7 cellular contexts compared by ENCODE assay signal in the genomic region with DNA sequence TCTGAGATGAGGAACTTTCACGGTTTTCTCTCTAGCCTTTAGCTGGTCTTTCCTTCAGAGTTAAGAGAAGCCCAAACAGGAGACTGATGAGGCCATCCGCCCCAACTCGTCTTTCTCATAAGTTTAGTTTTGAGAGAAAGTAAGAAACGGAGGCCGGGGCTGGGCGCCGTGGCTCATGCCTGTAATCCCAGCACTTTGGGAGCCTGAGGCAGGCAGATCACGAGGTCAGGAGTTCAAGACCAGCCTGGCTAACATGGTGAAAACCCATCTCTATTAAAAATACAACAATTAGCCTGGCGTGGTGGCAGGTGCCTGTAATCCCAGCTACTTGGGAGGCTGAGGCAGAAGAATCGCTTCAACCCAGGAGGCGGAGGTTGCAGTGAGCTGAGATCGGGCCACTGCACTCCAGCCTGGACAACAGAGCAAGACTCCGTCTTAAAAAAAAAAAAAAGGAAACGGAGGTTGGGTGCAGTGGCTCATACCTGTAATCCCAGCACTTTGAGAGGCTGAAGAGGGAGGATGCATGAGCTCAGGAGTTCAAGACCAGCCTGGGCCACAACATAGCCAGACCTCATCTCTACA. TPM values are rescaled to one million over a fixed set of nuclear protein-coding genes. Genes with fewer than 3 reads are reported as not detected.
DNase-seq lines count a peak whose midpoint lies in the region; ATAC-seq and TF ChIP-seq lines count a peak whose summit lies in the region.
"Not testable (repeated sequence)": the region's sequence is repeated elsewhere in the genome, so short reads cannot be mapped to it uniquely, and the experiment has no call there.

No MANE protein-coding gene starts in this region.

- peak overlapping the region; percentile 95 for H3K27ac Mint-ChIP-seq in activated T-cell treated with anti-CD3 and anti-CD28 coated beads, Interleukin-2, amount 50 U/mL, for 72 hours
- H3K27ac Mint-ChIP-seq in natural killer cell treated with Interleukin-12 subunit alpha and Interleukin-12 subunit beta and Interleukin-15 and Interleukin-18, amount 100 ng/mL, for 72 hours, result peak overlapping the region; percentile 97 to 98

- H3K9me3 ChIP-seq in SU-DHL-6 (ENCODE audit: insufficient read depth, low read length); colonic mucosa; iPS-15b (ENCODE audit: control insufficient read depth, insufficient read depth, low read length); stomach: not testable (repeated sequence)

- H3K27ac ChIP-seq in SU-DHL-6 (ENCODE audit: low read depth, low read length) (peak overlapping the region; percentile 87), colonic mucosa (peak overlapping the region; percentile 73), stomach (peak overlapping the region in 4 of 5 donors; percentile 74 to 92 (median 86))

- TF ChIP-seq CTCF in SU-DHL-6 (IDR thresholded peaks at IDR 0.05; ENCODE audit: insufficient read depth, low read length, poor library complexity, severe bottlenecking); colonic mucosa (IDR thresholded peaks at IDR 0.05); stomach (IDR thresholded peaks at IDR 0.05): not testable (repeated sequence)

- peaks cover 93% of the 10 kb centered on the region for H3K4me1 Mint-ChIP-seq in activated T-cell treated with anti-CD3 and anti-CD28 coated beads, Interleukin-2, amount 50 U/mL, for 72 hours (ENCODE audit: low read depth)
- H3K4me1 Mint-ChIP-seq in natural killer cell treated with Interleukin-12 subunit alpha and Interleukin-12 subunit beta and Interleukin-15 and Interleukin-18, amount 100 ng/mL, for 72 hours (ENCODE audit: low read depth in 2 of 2), result peaks cover 75 to 81% of the 10 kb centered on the region in 2 donors

- not testable (repeated sequence) for H3K27me3 ChIP-seq in SU-DHL-6 (ENCODE audit: low read length); colonic mucosa; iPS-15b (ENCODE audit: control insufficient read depth, insufficient read depth, low read length); stomach

- not testable (repeated sequence) for H3K79me2 ChIP-seq in SU-DHL-6 (ENCODE audit: insufficient read depth, low read length)

- not testable (repeated sequence) for H3K4me3 ChIP-seq in SU-DHL-6 (ENCODE audit: insufficient read depth, low read length, poor library complexity, severe bottlenecking); colonic mucosa
- peak overlapping the region; percentile 58 for H3K4me3 ChIP-seq in iPS-15b (ENCODE audit: low read depth, low read length)
- H3K4me3 ChIP-seq in stomach, result peak overlapping the region in 3 of 4 donors; percentile 3 to 25 (median 22)

- not testable (repeated sequence) for H3K9ac ChIP-seq in SU-DHL-6 (ENCODE audit: low read length); colonic mucosa (ENCODE audit: low read depth in 2 of 2, low read length in 2 of 2); iPS-15b (ENCODE audit: low read depth, low read length)

- intact Hi-C loops in colonic mucosa (cut with DNase I); stomach (cut with DNase I; ENCODE audit: low total_unique reads): not testable (repeated sequence)

- not testable (repeated sequence) for TF ChIP-seq EP300 in stomach (IDR thresholded peaks at IDR 0.05)

- DNase-seq in activated T-cell treated with anti-CD3 and anti-CD28 coated beads, Interleukin-2, amount 50 U/mL, for 72 hours; colonic mucosa; natural killer cell treated with Interleukin-12 subunit alpha and Interleukin-12 subunit beta and Interleukin-15 and Interleukin-18, amount 100 ng/mL, for 72 hours (ENCODE audit: low spot score); stomach: not testable (repeated sequence)

- H3F3A ChIP-seq in SU-DHL-6 (ENCODE audit: insufficient read depth), result peaks cover 72% of the 10 kb centered on the region

- ATAC-seq in activated T-cell treated with anti-CD3 and anti-CD28 coated beads, Interleukin-2, amount 50 U/mL, for 72 hours (replicated peaks in 1 of 2); natural killer cell treated with Interleukin-12 subunit alpha and Interleukin-12 subunit beta and Interleukin-15 and Interleukin-18, amount 100 ng/mL, for 72 hours: not testable (repeated sequence)

- H3K9me3 Mint-ChIP-seq in activated T-cell treated with anti-CD3 and anti-CD28 coated beads, Interleukin-2, amount 50 U/mL, for 72 hours; natural killer cell treated with Interleukin-12 subunit alpha and Interleukin-12 subunit beta and Interleukin-15 and Interleukin-18, amount 100 ng/mL, for 72 hours: not testable (repeated sequence)

- not testable (repeated sequence) for H3K4me1 ChIP-seq in colonic mucosa; iPS-15b (ENCODE audit: control insufficient read depth, insufficient read depth, low read length)
- peaks cover 28 to 72% (median 36%) of the 10 kb centered on the region in 4 donors for H3K4me1 ChIP-seq in stomach

- peak; percentile 5 for TF ChIP-seq POLR2A in GM18951 (IDR thresholded peaks at IDR 0.05; ENCODE audit: extremely low read depth, insufficient read depth, insufficient read length)
- TF ChIP-seq POLR2A in stomach (IDR thresholded peaks at IDR 0.05), result not testable (repeated sequence)

- not testable (repeated sequence) for H3K36me3 ChIP-seq in SU-DHL-6 (ENCODE audit: low read length); colonic mucosa; iPS-15b (ENCODE audit: control insufficient read depth, insufficient read depth, low read length)
- peaks cover 5 to 51% (median 36%) of the 10 kb centered on the region in 4 donors for H3K36me3 ChIP-seq in stomach

- WGBS in stomach, 5 donors, result 74 to 88% (median 77%) methylated on average over 13 to 14 of the region's 14 CpGs

- peak overlapping the region; percentile 87 for H3K4me3 Mint-ChIP-seq in activated T-cell treated with anti-CD3 and anti-CD28 coated beads, Interleukin-2, amount 50 U/mL, for 72 hours
- H3K4me3 Mint-ChIP-seq in natural killer cell treated with Interleukin-12 subunit alpha and Interleukin-12 subunit beta and Interleukin-15 and Interleukin-18, amount 100 ng/mL, for 72 hours, result peak overlapping the region; percentile 84

- not testable (repeated sequence) for H2AFZ ChIP-seq in SU-DHL-6 (ENCODE audit: low read depth, low read length, severe bottlenecking)

- in situ Hi-C loops in GM18951 (cut with MboI; ENCODE audit: low sequenced_read_pairs, unreplicated experiment), result not testable (repeated sequence)

- H3K4me2 ChIP-seq in SU-DHL-6 (ENCODE audit: low read depth, low read length, poor library complexity, severe bottlenecking), result peak overlapping the region; percentile 81

- H3K9me2 ChIP-seq in SU-DHL-6 (replicated peaks; ENCODE audit: insufficient read depth, low read length), result not testable (repeated sequence)

- H3K27me3 Mint-ChIP-seq in activated T-cell treated with anti-CD3 and anti-CD28 coated beads, Interleukin-2, amount 50 U/mL, for 72 hours (ENCODE audit: low read depth); natural killer cell treated with Interleukin-12 subunit alpha and Interleukin-12 subunit beta and Interleukin-15 and Interleukin-18, amount 100 ng/mL, for 72 hours: not testable (repeated sequence)

- peaks cover 28 to 41% of the 10 kb centered on the region in 2 donors for H3K36me3 Mint-ChIP-seq in activated T-cell treated with anti-CD3 and anti-CD28 coated beads, Interleukin-2, amount 50 U/mL, for 72 hours (ENCODE audit: insufficient read depth in 2 of 2)
- not testable (repeated sequence) for H3K36me3 Mint-ChIP-seq in natural killer cell treated with Interleukin-12 subunit alpha and Interleukin-12 subunit beta and Interleukin-15 and Interleukin-18, amount 100 ng/mL, for 72 hours

- H4K20me1 ChIP-seq in SU-DHL-6 (ENCODE audit: low read depth, low read length), result not testable (repeated sequence)

RNA-seq across cellular contexts. Expression of a gene that starts 55.6 kb away (rescaled TPM):
- total RNA-seq in activated T-cell treated with anti-CD3 and anti-CD28 coated beads, Interleukin-2, amount 50 U/mL, for 72 hours, result 10 to 100 TPM; 74.4 to 77.9 TPM
- total RNA-seq in colonic mucosa (10 to 100 TPM; 14.7 to 20.0 TPM), stomach (10 to 100 TPM in 3 of 5 donors, 1 to 10 TPM in 2; 7.3 to 52.1 (median 16.9) TPM)
- total RNA-seq in natural killer cell treated with Interleukin-12 subunit alpha and Interleukin-12 subunit beta and Interleukin-15 and Interleukin-18, amount 100 ng/mL, for 72 hours, result 10 to 100 TPM; 34.7 to 44.3 TPM
- 10 to 100 TPM; 15.9 to 32.4 (median 17.3) TPM for polyA plus RNA-seq in stomach

RNA-seq across cellular contexts. Expression of a gene that starts 55.7 kb away (rescaled TPM):
- 10 to 100 TPM; 44.6 to 51.7 TPM for total RNA-seq in activated T-cell treated with anti-CD3 and anti-CD28 coated beads, Interleukin-2, amount 50 U/mL, for 72 hours
- total RNA-seq in colonic mucosa (10 to 100 TPM; 38.7 to 45.5 TPM), stomach (10 to 100 TPM; 18.7 to 62.0 (median 31.7) TPM)
- total RNA-seq in natural killer cell treated with Interleukin-12 subunit alpha and Interleukin-12 subunit beta and Interleukin-15 and Interleukin-18, amount 100 ng/mL, for 72 hours, result 10 to 100 TPM; 39.8 to 65.3 TPM
- 10 to 100 TPM; 54.5 to 67.5 (median 55.3) TPM for polyA plus RNA-seq in stomach
